Comparison of ENCODE assay signal across 14 cellular contexts in the genomic region with DNA sequence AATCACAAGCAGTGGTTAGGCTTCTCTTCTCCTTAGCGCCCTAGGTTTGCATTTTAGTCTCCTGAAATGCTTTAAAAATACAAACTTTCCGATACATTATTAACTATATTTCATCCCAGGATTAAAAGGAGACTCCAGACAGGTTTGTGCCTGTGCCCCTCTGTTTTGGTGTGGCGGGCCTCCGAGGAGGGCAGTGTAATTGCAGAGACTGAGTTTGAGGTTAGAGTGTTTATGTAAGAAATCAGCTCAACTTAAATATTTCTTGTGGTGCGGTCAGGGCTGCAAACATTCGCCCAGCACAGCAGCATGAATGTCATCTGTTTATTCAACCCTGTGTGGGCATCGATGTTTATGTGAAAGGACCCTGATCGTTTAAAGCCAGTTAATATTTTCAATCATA.
"Had no signal": no experiment of that assay in that cellular context is flagged by ENCODE, and none has a peak within 500 bp of the region (broad histone marks: within the 10 kb centered on the region; RNA-seq: fewer than 3 reads in every experiment).

No MANE protein-coding gene starts in this region.

- H3K4me3 ChIP-seq: breast epithelium, right atrium auricular region, tibial artery had no signal

- H3K4me1 ChIP-seq: breast epithelium, right atrium auricular region, tibial artery had no signal

- H3K4me3 Mint-ChIP-seq: activated B cell treated with CpG ODN at 0.5 μM for 24 hours; activated CD8-positive, alpha-beta T cell treated with anti-CD3 and anti-CD28 coated beads for 36 hours had no signal

- H3K27me3 ChIP-seq: breast epithelium, neutrophil, right atrium auricular region, tibial artery had no signal

- H3K27ac Mint-ChIP-seq: activated B cell treated with CpG ODN at 0.5 μM for 24 hours; activated CD8-positive, alpha-beta T cell treated with anti-CD3 and anti-CD28 coated beads for 36 hours; activated naive CD4-positive, alpha-beta T cell treated with anti-CD3 and anti-CD28 coated beads, Interleukin-2, amount 50 U/mL, for 72 hours; progenitor cell of endocrine pancreas had no signal

- ATAC-seq: activated CD8-positive, alpha-beta T cell treated with anti-CD3 and anti-CD28 coated beads for 36 hours; activated naive CD4-positive, alpha-beta T cell treated with anti-CD3 and anti-CD28 coated beads, Interleukin-2, amount 50 U/mL, for 72 hours had no signal

- H3K4me1 Mint-ChIP-seq: activated B cell treated with CpG ODN at 0.5 μM for 24 hours had no signal

- H3K36me3 Mint-ChIP-seq: activated naive CD4-positive, alpha-beta T cell treated with anti-CD3 and anti-CD28 coated beads, Interleukin-2, amount 50 U/mL, for 72 hours had no signal

- H3K9me3 ChIP-seq: breast epithelium, neutrophil, right atrium auricular region, tibial artery had no signal

- DNase-seq: activated B cell treated with CpG ODN at 0.5 μM for 24 hours; activated CD4-positive, alpha-beta T cell treated with anti-CD3 and anti-CD28 coated beads for 48 hours; activated CD8-positive, alpha-beta T cell treated with anti-CD3 and anti-CD28 coated beads for 36 hours; activated gamma-delta T cell; activated T-cell treated with anti-CD3 and anti-CD28 coated beads, Interleukin-2, amount 50 U/mL, for 48 hours; erythroblast; stimulated activated CD4-positive, alpha-beta T cell treated with anti-CD3 and anti-CD28 coated beads, Interleukin-4, amount 100 ng/mL, for 24 hours; stimulated activated naive CD4-positive, alpha-beta T cell; tibial artery had no signal

- H3K9me3 Mint-ChIP-seq: activated B cell treated with CpG ODN at 0.5 μM for 24 hours; activated CD8-positive, alpha-beta T cell treated with anti-CD3 and anti-CD28 coated beads for 36 hours; activated naive CD4-positive, alpha-beta T cell treated with anti-CD3 and anti-CD28 coated beads, Interleukin-2, amount 50 U/mL, for 72 hours had no signal

- H3K36me3 ChIP-seq: breast epithelium, neutrophil, right atrium auricular region, tibial artery had no signal

- H3K27ac ChIP-seq: breast epithelium, neutrophil, right atrium auricular region, tibial artery had no signal
